Comparison of ENCODE assay signal across 22 cellular contexts in genomic region chr12:130473266-130473665, GRCh38.
"Had no signal": no experiment of that assay in that cellular context is flagged by ENCODE, and none has a peak within 500 bp of the region (broad histone marks: within the 10 kb centered on the region; RNA-seq: fewer than 3 reads in every experiment).

No MANE protein-coding gene starts in this region.

- H3K4me3 Mint-ChIP-seq: effector memory CD8-positive, alpha-beta T cell; endodermal cell; mesothelial cell of epicardium had no signal

- H3K27ac Mint-ChIP-seq: effector memory CD8-positive, alpha-beta T cell; endodermal cell; mesothelial cell of epicardium had no signal

- H3K27ac ChIP-seq: coronary artery, epithelial cell of prostate, esophagus squamous epithelium, gastroesophageal sphincter, heart right ventricle, left lung, lower lobe of right lung had no signal

- H3K9me3 ChIP-seq: lower lobe of right lung, mucosa of descending colon had no signal

- H3K36me3 Mint-ChIP-seq: mesothelial cell of epicardium had no signal

- DNase-seq: cerebellar nuclear complex; dermis blood vessel endothelial cell; dorsolateral prefrontal cortex; effector CD4-positive, alpha-beta T cell; effector memory CD8-positive, alpha-beta T cell; endodermal cell; erythroblast; esophagus squamous epithelium; foreskin fibroblast; foreskin melanocyte; heart right ventricle; hippocampal formation; left cardiac atrium; left ventricle myocardium superior; lower lobe of right lung; mesenchymal stem cell had no signal

- H3K27me3 Mint-ChIP-seq: effector memory CD8-positive, alpha-beta T cell had no signal

- H3K4me1 ChIP-seq: esophagus squamous epithelium, gastroesophageal sphincter, heart right ventricle, left lung, lower lobe of right lung had no signal

- H3K36me3 ChIP-seq: esophagus squamous epithelium, gastroesophageal sphincter, heart right ventricle, left lung, lower lobe of right lung had no signal

- H3K27me3 ChIP-seq: dorsolateral prefrontal cortex had no signal

- H3K4me3 ChIP-seq: coronary artery, dorsolateral prefrontal cortex, esophagus squamous epithelium, gastroesophageal sphincter, heart right ventricle, left lung, lower lobe of right lung, mucosa of descending colon had no signal

- H3K9me3 Mint-ChIP-seq: effector memory CD8-positive, alpha-beta T cell; endodermal cell; mesothelial cell of epicardium had no signal

- H3K4me1 Mint-ChIP-seq: endodermal cell, mesothelial cell of epicardium had no signal
